Comparison of ENCODE assay signal across 8 cellular contexts in genomic region chr11:19553683-19554333, GRCh38.
A peak's percentile ranks its signal among the peaks of the same experiment; 100 is the strongest.
DNase-seq lines count a peak whose midpoint lies in the region; ATAC-seq and TF ChIP-seq lines count a peak whose summit lies in the region.

No MANE protein-coding gene starts in this region.

- H3F3A ChIP-seq in Loucy (ENCODE audit: low read depth), result no peaks in the 10 kb centered on the region

- no peaks in the 10 kb centered on the region for H3K9me2 ChIP-seq in Loucy (replicated peaks; ENCODE audit: low read depth, low read length)

- no peaks in the 10 kb centered on the region for H3K27me3 ChIP-seq in Loucy (ENCODE audit: insufficient read depth, low read length, poor library complexity, severe bottlenecking)
- H3K27me3 ChIP-seq in SJSA1 (replicated peaks), result no peaks in the 10 kb centered on the region
- H3K27me3 ChIP-seq in uterus, result no peaks in the 10 kb centered on the region

- H3K9me3 ChIP-seq in Loucy (ENCODE audit: insufficient read depth, low read depth, low read length), result no peaks in the 10 kb centered on the region
- H3K9me3 ChIP-seq in SJSA1 (replicated peaks), result no peaks in the 10 kb centered on the region
- H3K9me3 ChIP-seq in uterus, result no peaks in the 10 kb centered on the region

- H3K9ac ChIP-seq in Loucy (ENCODE audit: low read depth, low read length, poor library complexity, severe bottlenecking), result no peak overlapping the region

- H3K79me2 ChIP-seq in Loucy (ENCODE audit: insufficient read depth, low read length), result no peaks in the 10 kb centered on the region

- H3K4me2 ChIP-seq in Loucy (ENCODE audit: low read depth, low read length, poor library complexity, severe bottlenecking), result no peak overlapping the region

- H2AFZ ChIP-seq in Loucy (ENCODE audit: low read length), result peak overlapping the region; percentile 16; the same call in 1 of the 2 replicates

- H3K4me3 ChIP-seq in Loucy (ENCODE audit: low read length, poor library complexity, severe bottlenecking) (no peak overlapping the region), SJSA1 (no peak overlapping the region), uterus (no peak overlapping the region)

- peaks cover 5% of the 10 kb centered on the region for H3K4me1 ChIP-seq in Loucy (ENCODE audit: insufficient read depth, low read length, poor library complexity, severe bottlenecking)
- no peaks in the 10 kb centered on the region for H3K4me1 ChIP-seq in SJSA1 (replicated peaks)
- H3K4me1 ChIP-seq in uterus, result no peaks in the 10 kb centered on the region

- intact Hi-C loops in Right ventricle myocardium inferior (cut with DNase I), result loop anchor here (1.0 to 5.0 kb wide), 5 partner anchors 227 to 483 kb away; no protein-coding TSS in a partner anchor
- intact Hi-C loops in posterior vena cava (cut with DNase I), result loop anchor here (1.0 to 5.0 kb wide), 4 partner anchors 241 to 297 kb away; no protein-coding TSS in a partner anchor
- intact Hi-C loops in uterus (cut with DNase I; ENCODE audit: low total_unique reads), result loop anchor here (5.0 to 10.0 kb wide), 2 partner anchors 477 to 571 kb away; no protein-coding TSS in a partner anchor

- no peaks in the 10 kb centered on the region for H3K36me3 ChIP-seq in Loucy (ENCODE audit: insufficient read depth, low read length)
- no peaks in the 10 kb centered on the region for H3K36me3 ChIP-seq in SJSA1
- H3K36me3 ChIP-seq in uterus, result no peaks in the 10 kb centered on the region

- TF ChIP-seq CTCF in Loucy (conservative IDR thresholded peaks at IDR 0.05; ENCODE audit: low read length), result peak; percentile 97
- TF ChIP-seq CTCF in uterus (IDR thresholded peaks at IDR 0.05), result peak; percentile 66 to 80 (median 71)

- no peaks in the 10 kb centered on the region for H4K20me1 ChIP-seq in Loucy (ENCODE audit: insufficient read depth, low read length, poor library complexity, severe bottlenecking)

- DNase-seq in CD1c-positive myeloid dendritic cell (ENCODE audit: extremely low spot score), result peak; percentile 78
- DNase-seq in SJSA1 (ENCODE audit: low read depth in 1 of 2, low spot score in 2 of 2), result peak; percentile 39 to 67
- peak; percentile 72 for DNase-seq in activated naive CD4-positive, alpha-beta T cell treated with Interleukin-2 at 50 U/mL for 16 hours
- DNase-seq in Right ventricle myocardium inferior (ENCODE audit: missing footprints), result no peak
- DNase-seq in posterior vena cava (ENCODE audit: low spot score), result peak; percentile 92
- peak; percentile 63 to 67 for DNase-seq in uterus

- ATAC-seq in GM19467 (IDR thresholded peaks at IDR 0.05; ENCODE audit: unreplicated experiment) (peak; percentile 67), Right ventricle myocardium inferior (peak; percentile 75)

- TF ChIP-seq POLR2A in uterus (IDR thresholded peaks at IDR 0.05), result no peak

- H3K27ac ChIP-seq in SJSA1 (no peak overlapping the region), uterus (no peak overlapping the region)
